In the genomic region with DNA sequence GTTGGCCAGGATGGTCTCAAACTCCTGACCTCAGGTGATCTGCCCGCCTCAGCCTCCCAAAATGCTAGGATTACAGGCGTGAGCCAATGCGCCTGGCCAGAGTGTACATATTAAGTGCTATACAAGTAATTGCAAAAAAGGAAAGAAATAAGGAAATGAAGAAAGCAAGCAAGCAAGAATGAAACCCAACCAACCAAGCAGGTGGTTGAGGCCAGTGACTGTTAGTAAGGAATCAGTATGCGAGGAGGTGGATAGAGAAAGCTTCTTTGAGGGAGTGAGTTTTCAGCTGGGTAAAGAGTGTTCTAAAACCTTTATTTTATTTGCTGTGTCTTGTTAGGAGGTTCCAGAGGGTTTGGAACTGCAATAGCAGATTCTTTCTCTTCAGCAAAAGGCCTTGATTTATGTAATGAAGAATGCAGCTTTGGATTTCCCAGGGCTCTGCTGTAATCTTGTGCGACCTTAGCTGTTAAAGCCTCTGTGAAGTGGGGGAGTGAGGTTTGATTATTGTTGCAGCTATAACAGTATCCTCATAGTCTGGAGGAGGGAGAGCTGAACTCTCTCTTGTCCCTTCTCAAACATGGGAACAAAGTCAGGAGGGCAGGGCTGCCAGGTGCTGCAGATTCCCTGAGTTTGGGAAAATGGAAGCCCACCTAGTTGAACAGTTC, we compare ENCODE assay signal across 14 cellular contexts. TPM values are rescaled to one million over a fixed set of nuclear protein-coding genes. Genes with fewer than 3 reads are reported as not detected.
DNase-seq lines count a peak whose midpoint lies in the region; ATAC-seq and TF ChIP-seq lines count a peak whose summit lies in the region.
"Had no signal": no experiment of that assay in that cellular context is flagged by ENCODE, and none has a peak within 500 bp of the region (broad histone marks: within the 10 kb centered on the region; RNA-seq: fewer than 3 reads in every experiment).

No MANE protein-coding gene starts in this region.

- peak overlapping the region; percentile 63 for H3K27ac Mint-ChIP-seq in activated CD8-positive, alpha-beta memory T cell treated with anti-CD3 and anti-CD28 coated beads, Interleukin-2, amount 10 ng/mL, durations not matched to agents 7 days and 5 days
- peak overlapping the region; percentile 61; the same call in 1 of the 2 replicates for H3K27ac Mint-ChIP-seq in WTC11
- H3K27ac Mint-ChIP-seq in stimulated activated memory B cell treated with anti-CD40 and anti-IgM and Interleukin-4, amounts not matched to agents 10 μg/mL and 1 μg/mL and 100 μg/mL, for 72 hours: peak overlapping the region; percentile 95
- H3K27ac Mint-ChIP-seq: type B pancreatic cell had no signal

- no peak for ATAC-seq in activated CD8-positive, alpha-beta memory T cell treated with anti-CD3 and anti-CD28 coated beads, Interleukin-2, amount 10 ng/mL, durations not matched to agents 7 days and 5 days
- ATAC-seq in HG02610 (IDR thresholded peaks at IDR 0.05; ENCODE audit: unreplicated experiment): peak; percentile 25
- ATAC-seq in WTC11: no peak
- ATAC-seq in stimulated activated memory B cell treated with anti-CD40 and anti-IgM and Interleukin-4, amounts not matched to agents 10 μg/mL and 1 μg/mL and 100 μg/mL, for 72 hours: no peak

- H3K36me3 ChIP-seq in tibial artery: peaks cover 0 to 13% (median 0%) of the 10 kb centered on the region in 3 donors
- H3K36me3 ChIP-seq: sigmoid colon had no signal

- no peak overlapping the region for H3K4me3 ChIP-seq in tibial artery
- H3K4me3 ChIP-seq: sigmoid colon had no signal

- H3K27me3 ChIP-seq in tibial artery: peaks cover 0 to 7% of the 10 kb centered on the region in 2 donors
- H3K27me3 ChIP-seq: sigmoid colon had no signal

- intact Hi-C loops in tibial artery (cut with DNase I; ENCODE audit: low total_unique reads): no loop called here

- no peaks in the 10 kb centered on the region for H3K9me3 Mint-ChIP-seq in activated CD8-positive, alpha-beta memory T cell treated with anti-CD3 and anti-CD28 coated beads, Interleukin-2, amount 10 ng/mL, durations not matched to agents 7 days and 5 days (ENCODE audit: low read depth)
- H3K9me3 Mint-ChIP-seq in WTC11: no peaks in the 10 kb centered on the region
- no peaks in the 10 kb centered on the region for H3K9me3 Mint-ChIP-seq in stimulated activated memory B cell treated with anti-CD40 and anti-IgM and Interleukin-4, amounts not matched to agents 10 μg/mL and 1 μg/mL and 100 μg/mL, for 72 hours
- H3K9me3 Mint-ChIP-seq: type B pancreatic cell had no signal

- no peak overlapping the region for H3K27ac ChIP-seq in tibial artery
- H3K27ac ChIP-seq: sigmoid colon had no signal

- POLR2A ChIA-PET in WTC11 (lab: Charles Lee): interaction anchor here (0.6 kb wide), 1 partner anchor 9 kb away, joined by 5 read pairs; no protein-coding TSS in a partner anchor

- no peaks in the 10 kb centered on the region for H3K27me3 Mint-ChIP-seq in activated CD8-positive, alpha-beta memory T cell treated with anti-CD3 and anti-CD28 coated beads, Interleukin-2, amount 10 ng/mL, durations not matched to agents 7 days and 5 days
- H3K27me3 Mint-ChIP-seq in WTC11 (ENCODE audit: low read depth): peaks cover 2% of the 10 kb centered on the region; the same call in 1 of the 2 replicates
- H3K27me3 Mint-ChIP-seq in stimulated activated memory B cell treated with anti-CD40 and anti-IgM and Interleukin-4, amounts not matched to agents 10 μg/mL and 1 μg/mL and 100 μg/mL, for 72 hours: no peaks in the 10 kb centered on the region
- H3K27me3 Mint-ChIP-seq: type B pancreatic cell had no signal

- TF ChIP-seq CTCF in WTC11 (IDR thresholded peaks at IDR 0.05) (no peak), tibial artery (IDR thresholded peaks at IDR 0.05) (no peak)

- CTCF ChIA-PET in activated CD8-positive, alpha-beta memory T cell treated with anti-CD3 and anti-CD28 coated beads, Interleukin-2, amount 10 ng/mL, durations not matched to agents 7 days and 5 days (lab: Charles Lee): interaction anchor here (0.8 to 1.8 kb wide), 6 partner anchors 9 to 281 kb away, joined by 3 to 9 read pairs (median 4); a partner anchor contains a TSS
- CTCF ChIA-PET in WTC11 (lab: Charles Lee): no interaction called here

- no peaks in the 10 kb centered on the region for H3K9me3 ChIP-seq in tibial artery
- H3K9me3 ChIP-seq: sigmoid colon had no signal

- H3K4me1 ChIP-seq in tibial artery: no peaks in the 10 kb centered on the region

- DNase-seq in activated CD8-positive, alpha-beta memory T cell treated with anti-CD3 and anti-CD28 coated beads, Interleukin-2, amount 10 ng/mL, durations not matched to agents 7 days and 5 days: peak; percentile 14
- DNase-seq in activated CD8-positive, alpha-beta memory T cell treated with anti-CD3 and anti-CD28 coated beads, Interleukin-2, amount 50 U/mL, for 4 hours: no peak
- DNase-seq in WTC11 (ENCODE audit: low spot score) (no peak), NCI-H2227 treated with DMSO at 0.1 percent for 48 hours (lab: John Stamatoyannopoulos, UW) (no peak), SW480 (ENCODE audit: low spot score) (no peak), tibial artery (no peak)
- DNase-seq: activated effector memory CD4-positive, alpha-beta T cell treated with Interleukin-2 at 50 U/mL for 16 hours; cerebellar nuclear complex; NCI-H446; Right ventricle myocardium superior; sigmoid colon had no signal

- peaks cover 44% of the 10 kb centered on the region for H3K4me1 Mint-ChIP-seq in activated CD8-positive, alpha-beta memory T cell treated with anti-CD3 and anti-CD28 coated beads, Interleukin-2, amount 10 ng/mL, durations not matched to agents 7 days and 5 days
- peaks cover 26% of the 10 kb centered on the region for H3K4me1 Mint-ChIP-seq in WTC11
- H3K4me1 Mint-ChIP-seq in stimulated activated memory B cell treated with anti-CD40 and anti-IgM and Interleukin-4, amounts not matched to agents 10 μg/mL and 1 μg/mL and 100 μg/mL, for 72 hours: peaks cover 71% of the 10 kb centered on the region

- no peak overlapping the region for H3K4me3 Mint-ChIP-seq in activated CD8-positive, alpha-beta memory T cell treated with anti-CD3 and anti-CD28 coated beads, Interleukin-2, amount 10 ng/mL, durations not matched to agents 7 days and 5 days
- no peak overlapping the region for H3K4me3 Mint-ChIP-seq in WTC11
- peak overlapping the region; percentile 49 for H3K4me3 Mint-ChIP-seq in stimulated activated memory B cell treated with anti-CD40 and anti-IgM and Interleukin-4, amounts not matched to agents 10 μg/mL and 1 μg/mL and 100 μg/mL, for 72 hours
- H3K4me3 Mint-ChIP-seq: type B pancreatic cell had no signal

- peaks cover 35% of the 10 kb centered on the region for H3K36me3 Mint-ChIP-seq in activated CD8-positive, alpha-beta memory T cell treated with anti-CD3 and anti-CD28 coated beads, Interleukin-2, amount 10 ng/mL, durations not matched to agents 7 days and 5 days
- H3K36me3 Mint-ChIP-seq in WTC11: no peaks in the 10 kb centered on the region
- H3K36me3 Mint-ChIP-seq in stimulated activated memory B cell treated with anti-CD40 and anti-IgM and Interleukin-4, amounts not matched to agents 10 μg/mL and 1 μg/mL and 100 μg/mL, for 72 hours: peaks cover 38% of the 10 kb centered on the region

TF ChIP-seq in WTC11, 78 proteins besides CTCF, POLR2A, EP300 and RAD21:
- TF ChIP-seq NR1H2 (CRISPR knock-in tag; IDR thresholded peaks at IDR 0.05): no peak
- TF ChIP-seq SMAD4 (CRISPR knock-in tag; IDR thresholded peaks at IDR 0.05): no peak
- TF ChIP-seq, protein P1, sequence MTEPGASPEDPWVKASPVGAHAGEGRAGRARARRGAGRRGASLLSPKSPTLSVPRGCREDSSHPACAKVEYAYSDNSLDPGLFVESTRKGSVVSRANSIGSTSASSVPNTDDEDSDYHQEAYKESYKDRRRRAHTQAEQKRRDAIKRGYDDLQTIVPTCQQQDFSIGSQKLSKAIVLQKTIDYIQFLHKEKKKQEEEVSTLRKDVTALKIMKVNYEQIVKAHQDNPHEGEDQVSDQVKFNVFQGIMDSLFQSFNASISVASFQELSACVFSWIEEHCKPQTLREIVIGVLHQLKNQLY (CRISPR knock-in tag; IDR thresholded peaks at IDR 0.05): no peak

RNA-seq across cellular contexts. Expression of a gene that starts 5.7 kb away (rescaled TPM):
- 10 to 100 TPM in 1 of 2 experiments, 1 to 10 TPM in 1; 8.8 to 13.4 TPM for total RNA-seq in activated CD8-positive, alpha-beta memory T cell treated with anti-CD3 and anti-CD28 coated beads, Interleukin-2, amount 10 ng/mL, durations not matched to agents 7 days and 5 days
- 5.0 to 7.1 TPM (median 6.4 TPM) in 3 replicates for total RNA-seq in WTC11 (2021)
